Comparison of ENCODE assay signal across 1 cellular context in genomic region chr1:19209439-19209989, GRCh38.
TF ChIP-seq lines count a peak whose summit lies in the region.

No MANE protein-coding gene starts in this region.

TF ChIP-seq in HepG2, 621 proteins besides CTCF, POLR2A, EP300 and RAD21:
- TF ChIP-seq BHLHE40 (IDR thresholded peaks at IDR 0.05; ENCODE audit: low read length), result 0 out of 2 replicates have a peak, but pooled peaks have one; percentile 10
- TF ChIP-seq TGIF2 (CRISPR knock-in tag; IDR thresholded peaks at IDR 0.05), result peak; percentile 46; the same call in 1 of the 2 replicates
- TF ChIP-seq AKAP8 (CRISPR knock-in tag; IDR thresholded peaks at IDR 0.05), result peak; percentile 5; the same call in 1 of the 2 replicates
- TF ChIP-seq NCOA1 (CRISPR knock-in tag; IDR thresholded peaks at IDR 0.05), result no peak
- TF ChIP-seq ZNF468 (CRISPR knock-in tag; IDR thresholded peaks at IDR 0.05), result no peak
- no peak for TF ChIP-seq GTF3A (CRISPR knock-in tag; conservative IDR thresholded peaks at IDR 0.05)
- TF ChIP-seq CREB1 (IDR thresholded peaks at IDR 0.05), result no peak
- peak; percentile 65; the same call in 1 of the 2 replicates for TF ChIP-seq CREB1 (CRISPR knock-in tag; IDR thresholded peaks at IDR 0.05)
- TF ChIP-seq ZBTB42 (CRISPR knock-in tag; IDR thresholded peaks at IDR 0.05), result 0 out of 2 replicates have a peak, but pooled peaks have one; percentile 4
- no peak for TF ChIP-seq BRCA1 (CRISPR knock-in tag; IDR thresholded peaks at IDR 0.05)
- TF ChIP-seq PRDM10 (CRISPR knock-in tag; IDR thresholded peaks at IDR 0.05; ENCODE audit: low read depth), result peak; percentile 86; the same call in 1 of the 2 replicates
- no peak for TF ChIP-seq ZBTB40 (IDR thresholded peaks at IDR 0.05)
- TF ChIP-seq ZBTB40 (CRISPR knock-in tag; IDR thresholded peaks at IDR 0.05), result 0 out of 2 replicates have a peak, but pooled peaks have one; percentile 8
- TF ChIP-seq ZNF343 (CRISPR knock-in tag; IDR thresholded peaks at IDR 0.05), result peak; percentile 4; the same call in 1 of the 2 replicates
- 0 out of 2 replicates have a peak, but pooled peaks have one; percentile 1 for TF ChIP-seq ZNF567 (CRISPR knock-in tag; IDR thresholded peaks at IDR 0.05; ENCODE audit: borderline replicate concordance)
- peak; percentile 14; the same call in 1 of the 2 replicates for TF ChIP-seq ZNF670 (CRISPR knock-in tag; IDR thresholded peaks at IDR 0.05; ENCODE audit: borderline replicate concordance)
- TF ChIP-seq, protein P1, sequence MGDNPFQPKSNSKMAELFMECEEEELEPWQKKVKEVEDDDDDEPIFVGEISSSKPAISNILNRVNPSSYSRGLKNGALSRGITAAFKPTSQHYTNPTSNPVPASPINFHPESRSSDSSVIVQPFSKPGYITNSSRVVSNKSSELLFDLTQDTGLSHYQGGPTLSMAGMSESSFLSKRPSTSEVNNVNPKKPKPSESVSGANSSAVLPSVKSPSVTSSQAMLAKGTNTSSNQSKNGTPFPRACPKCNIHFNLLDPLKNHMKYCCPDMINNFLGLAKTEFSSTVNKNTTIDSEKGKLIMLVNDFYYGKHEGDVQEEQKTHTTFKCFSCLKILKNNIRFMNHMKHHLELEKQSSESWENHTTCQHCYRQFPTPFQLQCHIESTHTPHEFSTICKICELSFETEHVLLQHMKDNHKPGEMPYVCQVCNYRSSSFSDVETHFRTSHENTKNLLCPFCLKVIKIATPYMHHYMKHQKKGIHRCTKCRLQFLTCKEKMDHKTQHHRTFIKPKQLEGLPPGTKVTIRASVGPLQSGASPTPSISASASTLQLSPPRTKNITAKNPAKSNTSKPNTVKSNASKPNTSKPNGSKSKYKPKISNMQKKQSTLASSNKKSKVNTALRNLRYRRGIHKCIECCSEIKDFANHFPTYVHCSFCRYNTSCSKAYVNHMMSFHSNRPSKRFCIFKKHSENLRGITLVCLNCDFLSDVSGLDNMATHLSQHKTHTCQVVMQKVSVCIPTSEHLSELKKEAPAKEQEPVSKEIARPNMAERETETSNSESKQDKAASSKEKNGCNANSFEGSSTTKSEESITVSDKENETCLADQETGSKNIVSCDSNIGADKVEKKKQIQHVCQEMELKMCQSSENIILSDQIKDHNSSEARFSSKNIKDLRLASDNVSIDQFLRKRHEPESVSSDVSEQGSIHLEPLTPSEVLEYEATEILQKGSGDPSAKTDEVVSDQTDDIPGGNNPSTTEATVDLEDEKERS (CRISPR knock-in tag; IDR thresholded peaks at IDR 0.05), result no peak
- TF ChIP-seq ATF5 (CRISPR knock-in tag; IDR thresholded peaks at IDR 0.05; ENCODE audit: low read depth), result 0 out of 2 replicates have a peak, but pooled peaks have one; percentile 50
- 0 out of 2 replicates have a peak, but pooled peaks have one; percentile 55 for TF ChIP-seq DNMT3B (CRISPR knock-in tag; conservative IDR thresholded peaks at IDR 0.05)
- TF ChIP-seq KDM5A (IDR thresholded peaks at IDR 0.05; ENCODE audit: borderline replicate concordance, low read length), result peak; percentile 78; the same call in 1 of the 2 replicates
- no peak for TF ChIP-seq GFI1 (CRISPR knock-in tag; IDR thresholded peaks at IDR 0.05; ENCODE audit: borderline replicate concordance)
- 0 out of 2 replicates have a peak, but pooled peaks have one; percentile 68 for TF ChIP-seq NPAS2 (CRISPR knock-in tag; IDR thresholded peaks at IDR 0.05; ENCODE audit: borderline replicate concordance)
